Comparison of ENCODE assay signal across 8 cellular contexts in genomic region chrX:51891821-51892551, GRCh38. TPM values are rescaled to one million over a fixed set of nuclear protein-coding genes. Genes with fewer than 3 reads are reported as not detected.
A peak's percentile ranks its signal among the peaks of the same experiment; 100 is the strongest.
DNase-seq lines count a peak whose midpoint lies in the region; ATAC-seq, FAIRE-seq and TF ChIP-seq lines count a peak whose summit lies in the region.

No MANE protein-coding gene starts in this region.

- ATAC-seq in K562 (no peak), GM21825 (IDR thresholded peaks at IDR 0.05; ENCODE audit: unreplicated experiment) (no peak)
- ATAC-seq in activated naive CD4-positive, alpha-beta T cell treated with anti-CD3 and anti-CD28 coated beads, Interleukin-2, amount 50 U/mL, for 72 hours: no peak

- no peak overlapping the region for H3K4me2 ChIP-seq in K562 (ENCODE audit: insufficient read depth, low read length)

- no peaks in the 10 kb centered on the region for H3K9me3 ChIP-seq in K562 (replicated peaks; ENCODE audit: control insufficient read depth, insufficient read depth, low read depth, low read length)

- no peaks in the 10 kb centered on the region for H3K36me3 ChIP-seq in K562 (ENCODE audit: control insufficient read depth, insufficient read depth, low read length)

- no peak for FAIRE-seq in K562 (lab: Jason Lieb, UNC)
- no peak for FAIRE-seq in frontal cortex (lab: Jason Lieb, UNC)

- no peaks in the 10 kb centered on the region for H3K4me1 ChIP-seq in K562 (replicated peaks in 1 of 2; ENCODE audit: control insufficient read depth in 2 of 2, insufficient read depth in 2 of 2, low read length in 2 of 2)

- 18% methylated on average over 5 of the region's 6 CpGs for WGBS in K562 (ENCODE audit: insufficient coverage, low coverage, missing lambda C conversion rate)

- TF ChIP-seq POLR2A in K562 (conservative IDR thresholded peaks at IDR 0.05): no peak

- DNase-seq in GM12865 (ENCODE audit: low read depth) (peak; percentile 34), NCI-H1092 (lab: John Stamatoyannopoulos, UW) (peak; percentile 13), K562 (ENCODE audit: extremely low read depth in 1 of 4, low spot score in 3 of 4) (no peak), mesothelial cell of epicardium (ENCODE audit: low spot score in 2 of 2, unreplicated experiment in 2 of 2) (no peak), frontal cortex (ENCODE audit: low spot score in 2 of 2) (no peak), NCI-H2029 treated with DMSO at 0.1 percent for 48 hours (lab: John Stamatoyannopoulos, UW) (no peak)
- no peak for DNase-seq in activated naive CD4-positive, alpha-beta T cell treated with anti-CD3 and anti-CD28 coated beads, Interleukin-2, amount 50 U/mL, for 72 hours (ENCODE audit: low spot score in 2 of 2)

- H3K9me1 ChIP-seq in K562 (ENCODE audit: control insufficient read depth, insufficient read depth, low read length): no peaks in the 10 kb centered on the region

- peak overlapping the region; percentile 82 for H3K27ac Mint-ChIP-seq in mesothelial cell of epicardium
- peak overlapping the region in 1 of 2 donors; percentile 49 for H3K27ac Mint-ChIP-seq in activated naive CD4-positive, alpha-beta T cell treated with anti-CD3 and anti-CD28 coated beads, Interleukin-2, amount 50 U/mL, for 72 hours

- no peak for TF ChIP-seq RAD21 in K562 (CRISPR knock-in tag; conservative IDR thresholded peaks at IDR 0.05 in 1 of 2, IDR thresholded peaks at IDR 0.05 in 1 of 2)

- intact Hi-C loops in K562 (cut with micrococcal nuclease): no loop called here

- H3K9me3 Mint-ChIP-seq in mesothelial cell of epicardium: peaks cover 26% of the 10 kb centered on the region
- H3K9me3 Mint-ChIP-seq in activated naive CD4-positive, alpha-beta T cell treated with anti-CD3 and anti-CD28 coated beads, Interleukin-2, amount 50 U/mL, for 72 hours: no peaks in the 10 kb centered on the region

- H3K79me2 ChIP-seq in K562 (ENCODE audit: control insufficient read depth, insufficient read depth, low read length): no peaks in the 10 kb centered on the region

- no peaks in the 10 kb centered on the region for H3K27me3 Mint-ChIP-seq in mesothelial cell of epicardium (ENCODE audit: low read depth)

- no peak for TF ChIP-seq EP300 in K562 (IDR thresholded peaks at IDR 0.05; ENCODE audit: low read length)

- H3K27me3 ChIP-seq in K562 (ENCODE audit: control insufficient read depth in 2 of 2, insufficient read depth in 2 of 2, low read length in 2 of 2): no peaks in the 10 kb centered on the region

- TF ChIP-seq CTCF in GM12865 (IDR thresholded peaks at IDR 0.05; ENCODE audit: insufficient read depth, low read depth, low read length, missing control alignments) (no peak), K562 (IDR thresholded peaks at IDR 0.05 in 2 of 3, conservative IDR thresholded peaks at IDR 0.05 in 1 of 3; ENCODE audit: insufficient read depth in 2 of 3, low read depth in 1 of 3, low read length in 3 of 3) (no peak), mesothelial cell of epicardium (IDR thresholded peaks at IDR 0.05; ENCODE audit: unreplicated experiment) (no peak)

- H2AFZ ChIP-seq in K562 (ENCODE audit: low read depth, low read length): no peak overlapping the region

- H3K9ac ChIP-seq in K562 (ENCODE audit: insufficient read depth in 1 of 2, low read depth in 2 of 2, low read length in 2 of 2): no peak overlapping the region

- peaks cover 23% of the 10 kb centered on the region for H3K4me1 Mint-ChIP-seq in mesothelial cell of epicardium

- POLR2A ChIA-PET in K562 (lab: Yijun Ruan, JAX): no interaction called here

- H3K4me3 ChIP-seq in GM12865 (ENCODE audit: low read depth, low read length) (no peak overlapping the region), K562 (no peak overlapping the region)

- CTCF ChIA-PET in K562 (lab: Yijun Ruan, JAX; ENCODE audit: low intra/inter-chr PET ratio): no interaction called here

- peak overlapping the region; percentile 17 for H3K4me3 Mint-ChIP-seq in mesothelial cell of epicardium

- H4K20me1 ChIP-seq in K562 (replicated peaks; ENCODE audit: control insufficient read depth, insufficient read depth, low read length): no peaks in the 10 kb centered on the region

- peaks cover 9% of the 10 kb centered on the region for H3K36me3 Mint-ChIP-seq in mesothelial cell of epicardium
- peaks cover 0 to 9% of the 10 kb centered on the region in 2 donors for H3K36me3 Mint-ChIP-seq in activated naive CD4-positive, alpha-beta T cell treated with anti-CD3 and anti-CD28 coated beads, Interleukin-2, amount 50 U/mL, for 72 hours

- no TSS peak for BruUV-seq in K562 (replicated peaks; lab: Mats Ljungman, UMichigan)

- in situ Hi-C loops in K562 (cut with MboI): no loop called here

- H3K27ac ChIP-seq in K562 (ENCODE audit: extremely low read depth, low read depth, low read length): no peak overlapping the region

TF ChIP-seq in K562, 482 proteins besides CTCF, POLR2A, EP300 and RAD21:
- no peak for TF ChIP-seq MLLT1 (IDR thresholded peaks at IDR 0.05)
- TF ChIP-seq BCOR (IDR thresholded peaks at IDR 0.05): no peak
- peak; percentile 29; the same call in 1 of the 2 replicates for TF ChIP-seq RFX1 (IDR thresholded peaks at IDR 0.05)

RNA-seq across cellular contexts. Expression of gene MAGED1, which starts 1.4 kb away (rescaled TPM):
- 8.9 and 12.8 TPM in 2 replicates for total RNA-seq in K562 (2011; cell fraction: chromatin; rRNA removed; ENCODE audit: low replicate concordance)
- 6.6 and 7.2 TPM in 2 replicates for total RNA-seq in K562 (2011; cell fraction: nucleolus; rRNA removed)
- total RNA-seq in K562 (2011; cell fraction: nucleoplasm; rRNA removed): 10.3 and 19.5 TPM in 2 replicates
- total RNA-seq in K562 (2014; rRNA removed): 15.8 and 20.7 TPM in 2 replicates
- 12.7 and 15.6 TPM in 2 replicates for total RNA-seq in K562 (2014; rRNA removed; fragmentation: Illumina TruSeq; extraction: Trizol)
- 12.7 and 13.7 TPM in 2 replicates for total RNA-seq in K562 (2015; rRNA removed; fragmentation: Illumina TruSeq; extraction: Trizol)
- total RNA-seq in K562 (2021): 30.3 and 31.3 TPM in 2 replicates
- 5.7 and 8.0 TPM in 2 replicates for polyA plus RNA-seq in K562 (2011; rRNA removed)
- 6.2 and 10.6 TPM in 2 replicates for polyA plus RNA-seq in K562 (2011; cell fraction: cytosol; rRNA removed)
- 7.4 and 10.4 TPM in 2 replicates for polyA plus RNA-seq in K562 (2011; cell fraction: nucleus; rRNA removed)
- polyA plus RNA-seq in K562 (2012): 24.1 and 30.9 TPM in 2 replicates
- polyA plus RNA-seq in K562 (2014; fragmentation: Illumina TruSeq; extraction: Trizol): 34.0 and 41.2 TPM in 2 replicates
- polyA plus RNA-seq in K562 (2014; fragmentation: Nextera tagmentation; extraction: Ambion mirVana): 1 to 10 TPM; 6.6 to 7.1 TPM
- 14.9 and 16.5 TPM in 2 replicates for polyA plus RNA-seq in K562 (2014; rRNA removed)
- 5.7 and 7.6 TPM in 2 replicates for polyA minus RNA-seq in K562 (2011; rRNA and poly(A)+ RNA removed)
- polyA minus RNA-seq in K562 (2011; cell fraction: cytosol; rRNA and poly(A)+ RNA removed): 6.5 and 11.4 TPM in 2 replicates
- polyA minus RNA-seq in K562 (2011; cell fraction: nucleus; rRNA and poly(A)+ RNA removed): 1.2 and 1.6 TPM in 2 replicates
- total RNA-seq in mesothelial cell of epicardium: 354 to 374 TPM (median 363 TPM) in 3 replicates
- 107 TPM for total RNA-seq in frontal cortex
- 10 to 100 TPM; 32.4 to 65.1 TPM for total RNA-seq in activated naive CD4-positive, alpha-beta T cell treated with anti-CD3 and anti-CD28 coated beads, Interleukin-2, amount 50 U/mL, for 72 hours

Comparison
In these comparisons a context has a peak if more than half of its experiments do, and no peak if none do; other contexts are left out.
1. DNase-seq: peak in GM12865 (single experiment) and NCI-H1092 (single experiment); none in K562 (0 of 4), mesothelial cell of epicardium (0 of 2), frontal cortex (0 of 2), activated naive CD4-positive, alpha-beta T cell treated with anti-CD3 and anti-CD28 coated beads, Interleukin-2, amount 50 U/mL, for 72 hours (0 of 2) and NCI-H2029 treated with DMSO at 0.1 percent for 48 hours (single experiment).